17 cellular contexts compared by ENCODE assay signal in genomic region chr20:16535281-16535680, GRCh38.
"Had no signal": no experiment of that assay in that cellular context is flagged by ENCODE, and none has a peak within 500 bp of the region (broad histone marks: within the 10 kb centered on the region; RNA-seq: fewer than 3 reads in every experiment).

No MANE protein-coding gene starts in this region.

- H3K4me3 Mint-ChIP-seq: naive thymus-derived CD4-positive, alpha-beta T cell; stimulated activated naive B cell treated with anti-CD40 and anti-IgM and Interleukin-4, amounts not matched to agents 10 μg/mL and 1 μg/mL and 100 μg/mL, for 72 hours; stimulated activated naive CD8-positive, alpha-beta T cell treated with anti-CD3 and anti-CD28 coated beads, Interleukin-15, amount 100 ng/mL, for 72 hours had no signal

- H3K27me3 ChIP-seq: heart left ventricle, neutrophil, sigmoid colon, testis, tibial nerve had no signal

- H3K9me3 ChIP-seq: heart left ventricle, neutrophil, sigmoid colon, testis, tibial nerve had no signal

- ATAC-seq: esophagus mucosa; heart left ventricle; naive thymus-derived CD4-positive, alpha-beta T cell; stimulated activated naive B cell treated with anti-CD40 and anti-IgM and Interleukin-4, amounts not matched to agents 10 μg/mL and 1 μg/mL and 100 μg/mL, for 72 hours; stimulated activated naive CD8-positive, alpha-beta T cell treated with anti-CD3 and anti-CD28 coated beads, Interleukin-15, amount 100 ng/mL, for 72 hours had no signal

- H3K36me3 ChIP-seq: heart left ventricle, neutrophil, sigmoid colon, tibial nerve had no signal

- H3K9me3 Mint-ChIP-seq: naive thymus-derived CD4-positive, alpha-beta T cell; stimulated activated naive B cell treated with anti-CD40 and anti-IgM and Interleukin-4, amounts not matched to agents 10 μg/mL and 1 μg/mL and 100 μg/mL, for 72 hours; stimulated activated naive CD8-positive, alpha-beta T cell treated with anti-CD3 and anti-CD28 coated beads, Interleukin-15, amount 100 ng/mL, for 72 hours had no signal

- H3K27ac Mint-ChIP-seq: stimulated activated naive B cell treated with anti-CD40 and anti-IgM and Interleukin-4, amounts not matched to agents 10 μg/mL and 1 μg/mL and 100 μg/mL, for 72 hours; stimulated activated naive CD8-positive, alpha-beta T cell treated with anti-CD3 and anti-CD28 coated beads, Interleukin-15, amount 100 ng/mL, for 72 hours had no signal

- DNase-seq: effector memory CD4-positive, alpha-beta T cell; heart left ventricle; hippocampal formation; kidney glomerular epithelial cell; mesendoderm; naive thymus-derived CD4-positive, alpha-beta T cell; posterior cingulate gyrus; sigmoid colon; stimulated activated CD4-positive, alpha-beta T cell treated with anti-CD3 and anti-CD28 coated beads, Interleukin-2, amount 100 ng/mL, for 24 hours; stimulated activated CD4-positive, alpha-beta T cell treated with anti-CD3 and anti-CD28 coated beads, Interleukin-4, amount 100 ng/mL, for 4 hours; stimulated activated naive B cell treated with anti-CD40 and anti-IgM and Interleukin-4, amounts not matched to agents 10 μg/mL and 1 μg/mL and 100 μg/mL, for 72 hours; stimulated activated naive CD8-positive, alpha-beta T cell treated with anti-CD3 and anti-CD28 coated beads, Interleukin-15, amount 100 ng/mL, for 72 hours; testis had no signal

- H3K4me3 ChIP-seq: heart left ventricle, sigmoid colon, skin epidermis, testis, tibial nerve had no signal

- H3K27me3 Mint-ChIP-seq: naive thymus-derived CD4-positive, alpha-beta T cell; stimulated activated naive B cell treated with anti-CD40 and anti-IgM and Interleukin-4, amounts not matched to agents 10 μg/mL and 1 μg/mL and 100 μg/mL, for 72 hours; stimulated activated naive CD8-positive, alpha-beta T cell treated with anti-CD3 and anti-CD28 coated beads, Interleukin-15, amount 100 ng/mL, for 72 hours had no signal

- H3K27ac ChIP-seq: heart left ventricle, neutrophil, sigmoid colon, skin epidermis, testis, tibial nerve had no signal

- H3K4me1 ChIP-seq: testis had no signal
